ENCODE assay signal across 10 cellular contexts in genomic region chr13:36848228-36848982, GRCh38. TPM values are rescaled to one million over a fixed set of nuclear protein-coding genes. Genes with fewer than 3 reads are reported as not detected.
DNase-seq lines count a peak whose midpoint lies in the region; ATAC-seq and TF ChIP-seq lines count a peak whose summit lies in the region.
"Had no signal": no experiment of that assay in that cellular context is flagged by ENCODE, and none has a peak within 500 bp of the region (broad histone marks: within the 10 kb centered on the region; RNA-seq: fewer than 3 reads in every experiment).

No MANE protein-coding gene starts in this region.

- H3F3A ChIP-seq in DOHH2 (ENCODE audit: control insufficient read depth, insufficient read depth): no peaks in the 10 kb centered on the region
- no peaks in the 10 kb centered on the region for H3F3A ChIP-seq in GM23248 (ENCODE audit: insufficient read depth)
- no peaks in the 10 kb centered on the region for H3F3A ChIP-seq in PC-9 (ENCODE audit: insufficient read depth, low read depth)

- in situ Hi-C loops in GM23248 (cut with MboI): no loop called here

- H3K4me2 ChIP-seq in DOHH2 (ENCODE audit: low read length): no peak overlapping the region
- no peak overlapping the region for H3K4me2 ChIP-seq in GM23248 (ENCODE audit: unreplicated experiment)
- H3K4me2 ChIP-seq in PC-9: no peak overlapping the region

- no peak overlapping the region for H3K27ac Mint-ChIP-seq in natural killer cell
- H3K27ac Mint-ChIP-seq: activated naive CD8-positive, alpha-beta T cell had no signal

- H3K27me3 ChIP-seq in DOHH2 (ENCODE audit: control insufficient read depth, low read length) (no peaks in the 10 kb centered on the region), GM23248 (replicated peaks; ENCODE audit: insufficient read depth) (no peaks in the 10 kb centered on the region), PC-9 (ENCODE audit: insufficient read depth, low read depth) (no peaks in the 10 kb centered on the region)

- WGBS in GM23248 (ENCODE audit: low coverage in 1 of 2, low lambda C conversion rate in 2 of 2, missing lambda C conversion rate in 2 of 2), 2 experiments: 67 to 70% methylated on average over 6 of the region's 6 CpGs

- H3K4me1 ChIP-seq in DOHH2 (ENCODE audit: control insufficient read depth, low read length) (no peaks in the 10 kb centered on the region), GM23248 (ENCODE audit: insufficient read depth) (no peaks in the 10 kb centered on the region), PC-9 (replicated peaks; ENCODE audit: insufficient read depth) (no peaks in the 10 kb centered on the region)

- H3K36me3 ChIP-seq in DOHH2 (ENCODE audit: control insufficient read depth, low read length) (no peaks in the 10 kb centered on the region), GM23248 (ENCODE audit: low read depth) (no peaks in the 10 kb centered on the region), PC-9 (ENCODE audit: low read depth) (no peaks in the 10 kb centered on the region)

- H3K9me2 ChIP-seq in DOHH2 (replicated peaks; ENCODE audit: control insufficient read depth, low read length): no peaks in the 10 kb centered on the region
- no peaks in the 10 kb centered on the region for H3K9me2 ChIP-seq in GM23248 (ENCODE audit: insufficient read depth)
- no peaks in the 10 kb centered on the region for H3K9me2 ChIP-seq in PC-9 (ENCODE audit: insufficient read depth)

- no peaks in the 10 kb centered on the region for H4K20me1 ChIP-seq in DOHH2 (ENCODE audit: control insufficient read depth, insufficient read depth, low read depth, low read length)
- H4K20me1 ChIP-seq in GM23248 (ENCODE audit: insufficient read depth): no peaks in the 10 kb centered on the region
- no peaks in the 10 kb centered on the region for H4K20me1 ChIP-seq in PC-9 (ENCODE audit: insufficient read depth)

- no peaks in the 10 kb centered on the region for H3K9me3 Mint-ChIP-seq in natural killer cell

- no peak overlapping the region for H2AFZ ChIP-seq in GM23248
- H2AFZ ChIP-seq in PC-9: no peak overlapping the region

- H3K9ac ChIP-seq in GM23248: no peak overlapping the region

- H3K27me3 Mint-ChIP-seq in natural killer cell (ENCODE audit: low read depth in 2 of 2): peaks cover 7 to 10% of the 10 kb centered on the region in 2 donors
- H3K27me3 Mint-ChIP-seq: activated naive CD8-positive, alpha-beta T cell had no signal

- no peak overlapping the region for H3K27ac ChIP-seq in DOHH2 (ENCODE audit: low read depth, low read length)
- no peak overlapping the region for H3K27ac ChIP-seq in GM23248
- no peak overlapping the region for H3K27ac ChIP-seq in PC-9
- H3K27ac ChIP-seq: HL-60 had no signal

- TF ChIP-seq CTCF in DOHH2 (IDR thresholded peaks at IDR 0.05; ENCODE audit: low read depth, low read length, poor library complexity, severe bottlenecking): peak; percentile 33
- 0 out of 2 replicates have a peak, but pooled peaks have one; percentile 18 for TF ChIP-seq CTCF in PC-9 (conservative IDR thresholded peaks at IDR 0.05)
- TF ChIP-seq CTCF in natural killer cell (IDR thresholded peaks at IDR 0.05): no peak

- intact Hi-C loops in PC-9 (cut with micrococcal nuclease; ENCODE audit: unreplicated experiment) (no loop called here), left cardiac atrium (cut with DNase I) (no loop called here), natural killer cell (cut with micrococcal nuclease) (no loop called here)

- H3K9me3 ChIP-seq in DOHH2 (ENCODE audit: control insufficient read depth, insufficient read depth, low read length) (no peaks in the 10 kb centered on the region), GM23248 (ENCODE audit: low read depth) (no peaks in the 10 kb centered on the region), PC-9 (ENCODE audit: insufficient read depth, low read depth) (no peaks in the 10 kb centered on the region)

- no peak overlapping the region for H3K4me3 Mint-ChIP-seq in natural killer cell
- H3K4me3 Mint-ChIP-seq: activated naive CD8-positive, alpha-beta T cell had no signal

- H3K4me1 Mint-ChIP-seq in natural killer cell: no peaks in the 10 kb centered on the region

- peak; percentile 26 to 30 for ATAC-seq in left cardiac atrium
- no peak for ATAC-seq in natural killer cell
- ATAC-seq in activated CD4-positive, CD25-positive, alpha-beta regulatory T cell treated with anti-CD3 and anti-CD28 coated beads, Interleukin-2, amount 50 U/mL, for 24 hours: no peak

- H3K36me3 Mint-ChIP-seq in natural killer cell: no peaks in the 10 kb centered on the region

- CTCF ChIA-PET in PC-9 (lab: Charles Lee): no interaction called here

- BruUV-seq in PC-9 (replicated peaks; lab: Mats Ljungman, UMichigan): no TSS peak

- H3K4me3 ChIP-seq in DOHH2 (ENCODE audit: low read length): no peak overlapping the region
- H3K4me3 ChIP-seq in GM23248: no peak overlapping the region
- no peak overlapping the region for H3K4me3 ChIP-seq in PC-9

- POLR2A ChIA-PET in PC-9 (lab: Charles Lee; ENCODE audit: unreplicated experiment): no interaction called here

- H3K79me2 ChIP-seq in DOHH2 (ENCODE audit: control insufficient read depth, low read length) (no peaks in the 10 kb centered on the region), GM23248 (ENCODE audit: insufficient read depth) (no peaks in the 10 kb centered on the region), PC-9 (ENCODE audit: low read depth) (no peaks in the 10 kb centered on the region)

- peak; percentile 45 for DNase-seq in GM23248
- no peak for DNase-seq in PC-9
- no peak for DNase-seq in left cardiac atrium
- no peak for DNase-seq in natural killer cell
- no peak for DNase-seq in NK-92 treated with Interleukin-12 subunit alpha and Interleukin-12 subunit beta, amount 100 ng/mL, for 24 hours (lab: John Stamatoyannopoulos, UW)
- DNase-seq in globus pallidus (ENCODE audit: low spot score): no peak

RNA-seq across cellular contexts. Expression of gene RFXAP, which starts 29.4 kb away (rescaled TPM):
- 0.89 and 1.8 TPM in 2 replicates for total RNA-seq in GM23248 (2014; rRNA removed; shearing (Covaris generic))
- 2.2 and 2.4 TPM in 2 replicates for polyA plus RNA-seq in GM23248 (2016; fragmentation: Nextera tagmentation; extraction: Ambion mirVana)
- total RNA-seq in PC-9 (2021) (3.9 and 5.6 TPM in 2 replicates), left cardiac atrium (1 to 10 TPM; 2.7 to 3.5 TPM), natural killer cell (10 to 100 TPM in 2 of 3 donors, 1 to 10 TPM in 1; 6.0 to 13.3 (median 11.3) TPM)

Comparison
In these comparisons a context has a peak if more than half of its experiments do, and no peak if none do; other contexts are left out.
1. ATAC-seq: peak in left cardiac atrium (2 of 2); none in natural killer cell (0 of 3) and activated CD4-positive, CD25-positive, alpha-beta regulatory T cell treated with anti-CD3 and anti-CD28 coated beads, Interleukin-2, amount 50 U/mL, for 24 hours (0 of 2).